Comparison of ENCODE assay signal across 2 cellular contexts in the genomic region with DNA sequence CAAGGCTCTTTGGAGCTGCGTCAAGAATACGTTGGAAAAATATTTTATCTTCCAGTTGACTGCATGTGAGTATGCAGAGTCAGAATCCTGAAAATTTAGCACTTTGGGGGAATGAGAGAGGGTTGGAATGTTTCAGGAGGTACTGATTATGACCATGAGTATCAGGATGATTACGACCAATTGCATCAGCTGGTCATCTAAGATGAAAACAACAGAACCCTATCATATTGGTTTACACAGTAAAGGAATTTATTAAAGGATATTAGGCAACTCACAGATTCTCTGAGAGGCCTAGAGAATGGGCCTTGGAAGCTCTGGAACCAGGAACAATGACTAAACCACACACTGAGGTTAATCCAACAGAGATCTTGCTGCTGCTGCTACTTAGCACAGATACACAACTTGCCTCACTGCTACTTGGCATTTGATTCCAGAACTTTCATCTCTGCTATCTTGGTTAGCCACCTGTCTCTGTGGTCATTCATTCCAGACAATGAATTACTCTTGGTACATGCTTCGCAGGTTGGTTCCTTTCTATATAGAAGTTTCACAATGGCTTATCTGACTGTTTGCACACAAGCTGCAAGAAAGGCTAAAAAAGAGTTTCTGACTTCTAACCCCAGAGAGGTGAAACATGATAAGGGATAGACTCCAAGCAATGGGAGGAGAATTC.
TF ChIP-seq lines count a peak whose summit lies in the region.

No MANE protein-coding gene starts in this region.

TF ChIP-seq in IMR-90, 13 proteins besides CTCF, POLR2A, EP300 and RAD21:
- TF ChIP-seq RCOR1 (IDR thresholded peaks at IDR 0.05; ENCODE audit: insufficient replicate concordance, low read length) (no peak), FOS (IDR thresholded peaks at IDR 0.05; ENCODE audit: low read depth, low read length) (no peak), NFE2L2 (IDR thresholded peaks at IDR 0.05; ENCODE audit: low read depth, low read length) (no peak), RFX5 (IDR thresholded peaks at IDR 0.05; ENCODE audit: low read depth, low read length) (no peak), SMC3 (IDR thresholded peaks at IDR 0.05; ENCODE audit: low read depth, low read length) (no peak), MAZ (IDR thresholded peaks at IDR 0.05; ENCODE audit: borderline replicate concordance, low read depth, low read length) (no peak), MXI1 (IDR thresholded peaks at IDR 0.05; ENCODE audit: borderline replicate concordance, low read depth, low read length) (no peak), USF2 (IDR thresholded peaks at IDR 0.05; ENCODE audit: low read depth, low read length) (no peak), CEBPB (IDR thresholded peaks at IDR 0.05; ENCODE audit: low read depth, low read length) (no peak), MAFK (IDR thresholded peaks at IDR 0.05; ENCODE audit: low read depth, low read length) (no peak), CHD1 (IDR thresholded peaks at IDR 0.05; ENCODE audit: low read depth, low read length) (no peak), BHLHE40 (IDR thresholded peaks at IDR 0.05; ENCODE audit: low read depth, low read length) (no peak), ELK1 (IDR thresholded peaks at IDR 0.05; ENCODE audit: borderline replicate concordance, low read depth, low read length) (no peak)

TF ChIP-seq in HepG2, 621 proteins besides CTCF, POLR2A, EP300 and RAD21:
- TF ChIP-seq DR1 (CRISPR knock-in tag; IDR thresholded peaks at IDR 0.05) (no peak), CEBPG (CRISPR knock-in tag; IDR thresholded peaks at IDR 0.05) (no peak), DNMT3B (CRISPR knock-in tag; conservative IDR thresholded peaks at IDR 0.05) (no peak), ZNF746 (CRISPR knock-in tag; IDR thresholded peaks at IDR 0.05) (no peak), PHF5A (CRISPR knock-in tag; IDR thresholded peaks at IDR 0.05; ENCODE audit: low read depth, unreplicated experiment) (no peak), ZNF446 (CRISPR knock-in tag; IDR thresholded peaks at IDR 0.05) (no peak), REXO4 (CRISPR knock-in tag; IDR thresholded peaks at IDR 0.05; ENCODE audit: borderline replicate concordance) (no peak), ZNF496 (CRISPR knock-in tag; IDR thresholded peaks at IDR 0.05; ENCODE audit: insufficient replicate concordance) (no peak), SMAD9 (CRISPR knock-in tag; IDR thresholded peaks at IDR 0.05) (no peak), PBX2 (CRISPR knock-in tag; IDR thresholded peaks at IDR 0.05) (no peak), TEF (CRISPR knock-in tag; IDR thresholded peaks at IDR 0.05) (no peak), RXRB (CRISPR knock-in tag; IDR thresholded peaks at IDR 0.05; ENCODE audit: borderline replicate concordance) (no peak), CREM (IDR thresholded peaks at IDR 0.05) (no peak), CREM (CRISPR knock-in tag; IDR thresholded peaks at IDR 0.05) (no peak), GLI4 (CRISPR knock-in tag; IDR thresholded peaks at IDR 0.05; ENCODE audit: borderline replicate concordance) (no peak), GPN1 (CRISPR knock-in tag; IDR thresholded peaks at IDR 0.05; ENCODE audit: borderline replicate concordance) (no peak)
- TF ChIP-seq, protein P1, sequence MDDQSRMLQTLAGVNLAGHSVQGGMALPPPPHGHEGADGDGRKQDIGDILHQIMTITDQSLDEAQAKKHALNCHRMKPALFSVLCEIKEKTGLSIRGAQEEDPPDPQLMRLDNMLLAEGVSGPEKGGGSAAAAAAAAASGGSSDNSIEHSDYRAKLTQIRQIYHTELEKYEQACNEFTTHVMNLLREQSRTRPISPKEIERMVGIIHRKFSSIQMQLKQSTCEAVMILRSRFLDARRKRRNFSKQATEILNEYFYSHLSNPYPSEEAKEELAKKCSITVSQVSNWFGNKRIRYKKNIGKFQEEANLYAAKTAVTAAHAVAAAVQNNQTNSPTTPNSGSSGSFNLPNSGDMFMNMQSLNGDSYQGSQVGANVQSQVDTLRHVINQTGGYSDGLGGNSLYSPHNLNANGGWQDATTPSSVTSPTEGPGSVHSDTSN (CRISPR knock-in tag; IDR thresholded peaks at IDR 0.05; ENCODE audit: borderline replicate concordance): no peak
